ENCODE assay signal across 1 cellular context in the genomic region with DNA sequence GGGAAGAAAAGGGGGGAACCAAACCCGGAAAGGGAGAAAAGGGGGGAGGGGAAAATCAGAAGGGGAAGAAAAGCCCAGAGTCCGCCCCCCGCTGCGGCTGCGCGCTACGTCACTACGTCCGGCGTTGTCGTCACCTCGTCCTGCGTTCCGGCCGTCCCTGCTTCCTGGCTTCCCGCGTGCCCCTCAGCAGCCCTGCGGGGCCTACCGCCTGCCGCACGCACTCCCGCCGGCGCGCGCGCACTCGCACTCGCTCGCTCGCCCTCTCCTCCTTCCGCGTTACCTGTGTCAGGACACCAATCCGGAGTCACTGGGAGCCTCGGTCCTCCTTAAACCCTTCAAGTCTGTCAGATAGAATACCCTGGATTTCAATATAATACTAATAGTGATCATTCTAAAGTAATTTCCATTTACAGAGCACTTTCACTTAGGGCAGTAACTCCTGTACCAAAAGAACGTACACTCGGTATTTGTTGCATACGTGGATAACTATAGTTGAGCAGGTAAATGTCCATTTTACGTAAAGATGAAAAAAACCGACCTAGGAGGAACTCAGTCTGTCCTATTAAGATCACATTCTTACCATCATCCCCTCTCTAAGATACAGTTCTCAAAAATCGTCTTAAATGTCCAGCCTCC.
TF ChIP-seq lines count a peak whose summit lies in the region.

A gene (minus strand): TSS at position 113 of the 636 bp plus-strand sequence. CDS start 120,615 bp downstream, outside the sequence.

TF ChIP-seq in GM12878, 131 proteins besides CTCF, POLR2A, EP300 and RAD21 (continued from another document and continues in another):
- TF ChIP-seq, protein P1, sequence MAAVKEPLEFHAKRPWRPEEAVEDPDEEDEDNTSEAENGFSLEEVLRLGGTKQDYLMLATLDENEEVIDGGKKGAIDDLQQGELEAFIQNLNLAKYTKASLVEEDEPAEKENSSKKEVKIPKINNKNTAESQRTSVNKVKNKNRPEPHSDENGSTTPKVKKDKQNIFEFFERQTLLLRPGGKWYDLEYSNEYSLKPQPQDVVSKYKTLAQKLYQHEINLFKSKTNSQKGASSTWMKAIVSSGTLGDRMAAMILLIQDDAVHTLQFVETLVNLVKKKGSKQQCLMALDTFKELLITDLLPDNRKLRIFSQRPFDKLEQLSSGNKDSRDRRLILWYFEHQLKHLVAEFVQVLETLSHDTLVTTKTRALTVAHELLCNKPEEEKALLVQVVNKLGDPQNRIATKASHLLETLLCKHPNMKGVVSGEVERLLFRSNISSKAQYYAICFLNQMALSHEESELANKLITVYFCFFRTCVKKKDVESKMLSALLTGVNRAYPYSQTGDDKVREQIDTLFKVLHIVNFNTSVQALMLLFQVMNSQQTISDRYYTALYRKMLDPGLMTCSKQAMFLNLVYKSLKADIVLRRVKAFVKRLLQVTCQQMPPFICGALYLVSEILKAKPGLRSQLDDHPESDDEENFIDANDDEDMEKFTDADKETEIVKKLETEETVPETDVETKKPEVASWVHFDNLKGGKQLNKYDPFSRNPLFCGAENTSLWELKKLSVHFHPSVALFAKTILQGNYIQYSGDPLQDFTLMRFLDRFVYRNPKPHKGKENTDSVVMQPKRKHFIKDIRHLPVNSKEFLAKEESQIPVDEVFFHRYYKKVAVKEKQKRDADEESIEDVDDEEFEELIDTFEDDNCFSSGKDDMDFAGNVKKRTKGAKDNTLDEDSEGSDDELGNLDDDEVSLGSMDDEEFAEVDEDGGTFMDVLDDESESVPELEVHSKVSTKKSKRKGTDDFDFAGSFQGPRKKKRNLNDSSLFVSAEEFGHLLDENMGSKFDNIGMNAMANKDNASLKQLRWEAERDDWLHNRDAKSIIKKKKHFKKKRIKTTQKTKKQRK (IDR thresholded peaks at IDR 0.05; ENCODE audit: low read depth, low read length), result no peak
- TF ChIP-seq, protein P2, sequence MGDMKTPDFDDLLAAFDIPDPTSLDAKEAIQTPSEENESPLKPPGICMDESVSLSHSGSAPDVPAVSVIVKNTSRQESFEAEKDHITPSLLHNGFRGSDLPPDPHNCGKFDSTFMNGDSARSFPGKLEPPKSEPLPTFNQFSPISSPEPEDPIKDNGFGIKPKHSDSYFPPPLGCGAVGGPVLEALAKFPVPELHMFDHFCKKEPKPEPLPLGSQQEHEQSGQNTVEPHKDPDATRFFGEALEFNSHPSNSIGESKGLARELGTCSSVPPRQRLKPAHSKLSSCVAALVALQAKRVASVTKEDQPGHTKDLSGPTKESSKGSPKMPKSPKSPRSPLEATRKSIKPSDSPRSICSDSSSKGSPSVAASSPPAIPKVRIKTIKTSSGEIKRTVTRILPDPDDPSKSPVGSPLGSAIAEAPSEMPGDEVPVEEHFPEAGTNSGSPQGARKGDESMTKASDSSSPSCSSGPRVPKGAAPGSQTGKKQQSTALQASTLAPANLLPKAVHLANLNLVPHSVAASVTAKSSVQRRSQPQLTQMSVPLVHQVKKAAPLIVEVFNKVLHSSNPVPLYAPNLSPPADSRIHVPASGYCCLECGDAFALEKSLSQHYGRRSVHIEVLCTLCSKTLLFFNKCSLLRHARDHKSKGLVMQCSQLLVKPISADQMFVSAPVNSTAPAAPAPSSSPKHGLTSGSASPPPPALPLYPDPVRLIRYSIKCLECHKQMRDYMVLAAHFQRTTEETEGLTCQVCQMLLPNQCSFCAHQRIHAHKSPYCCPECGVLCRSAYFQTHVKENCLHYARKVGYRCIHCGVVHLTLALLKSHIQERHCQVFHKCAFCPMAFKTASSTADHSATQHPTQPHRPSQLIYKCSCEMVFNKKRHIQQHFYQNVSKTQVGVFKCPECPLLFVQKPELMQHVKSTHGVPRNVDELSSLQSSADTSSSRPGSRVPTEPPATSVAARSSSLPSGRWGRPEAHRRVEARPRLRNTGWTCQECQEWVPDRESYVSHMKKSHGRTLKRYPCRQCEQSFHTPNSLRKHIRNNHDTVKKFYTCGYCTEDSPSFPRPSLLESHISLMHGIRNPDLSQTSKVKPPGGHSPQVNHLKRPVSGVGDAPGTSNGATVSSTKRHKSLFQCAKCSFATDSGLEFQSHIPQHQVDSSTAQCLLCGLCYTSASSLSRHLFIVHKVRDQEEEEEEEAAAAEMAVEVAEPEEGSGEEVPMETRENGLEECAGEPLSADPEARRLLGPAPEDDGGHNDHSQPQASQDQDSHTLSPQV (IDR thresholded peaks at IDR 0.05), result no peak
- TF ChIP-seq, protein P3, sequence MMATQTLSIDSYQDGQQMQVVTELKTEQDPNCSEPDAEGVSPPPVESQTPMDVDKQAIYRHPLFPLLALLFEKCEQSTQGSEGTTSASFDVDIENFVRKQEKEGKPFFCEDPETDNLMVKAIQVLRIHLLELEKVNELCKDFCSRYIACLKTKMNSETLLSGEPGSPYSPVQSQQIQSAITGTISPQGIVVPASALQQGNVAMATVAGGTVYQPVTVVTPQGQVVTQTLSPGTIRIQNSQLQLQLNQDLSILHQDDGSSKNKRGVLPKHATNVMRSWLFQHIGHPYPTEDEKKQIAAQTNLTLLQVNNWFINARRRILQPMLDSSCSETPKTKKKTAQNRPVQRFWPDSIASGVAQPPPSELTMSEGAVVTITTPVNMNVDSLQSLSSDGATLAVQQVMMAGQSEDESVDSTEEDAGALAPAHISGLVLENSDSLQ (IDR thresholded peaks at IDR 0.05), result peak; percentile 72
- TF ChIP-seq CHD1 (IDR thresholded peaks at IDR 0.05; ENCODE audit: low read depth, low read length) (no peak), RB1 (IDR thresholded peaks at IDR 0.05; ENCODE audit: borderline replicate concordance) (peak; percentile 68; the same call in 1 of the 2 replicates), MXI1 (IDR thresholded peaks at IDR 0.05; ENCODE audit: low read depth, low read length) (no peak), TCF7 (IDR thresholded peaks at IDR 0.05; ENCODE audit: borderline replicate concordance) (no peak), TARDBP (IDR thresholded peaks at IDR 0.05; ENCODE audit: borderline replicate concordance) (peak; percentile 76; the same call in 1 of the 2 replicates), SMAD1 (IDR thresholded peaks at IDR 0.05; ENCODE audit: low read depth, partially characterized antibody) (peak; percentile 84), PAX5 (IDR thresholded peaks at IDR 0.05; ENCODE audit: borderline replicate concordance, low read depth, low read length) (peak; percentile 34; the same call in 1 of the 2 replicates), SUZ12 (IDR thresholded peaks at IDR 0.05; ENCODE audit: unreplicated experiment) (no peak), JUNB (IDR thresholded peaks at IDR 0.05) (no peak), YY1 (IDR thresholded peaks at IDR 0.05; ENCODE audit: low read depth, low read length) (peak; percentile 33; the same call in 1 of the 2 replicates), ZNF274 (IDR thresholded peaks at IDR 0.05; ENCODE audit: insufficient read depth, insufficient read length) (no peak), HCFC1 (IDR thresholded peaks at IDR 0.05; ENCODE audit: low read length) (peak; percentile 44), ESRRA (IDR thresholded peaks at IDR 0.05; ENCODE audit: low read length) (no peak), KDM1A (IDR thresholded peaks at IDR 0.05; ENCODE audit: borderline replicate concordance) (no peak), SP1 (IDR thresholded peaks at IDR 0.05; ENCODE audit: low read depth, low read length) (no peak), ZNF622 (IDR thresholded peaks at IDR 0.05) (no peak), BHLHE40 (IDR thresholded peaks at IDR 0.05; ENCODE audit: borderline replicate concordance in 1 of 2, low read depth in 2 of 2, low read length in 1 of 2) (peak in 1 of 2 experiments; percentile 63; a peak in 3 of 4 replicates), MEF2A (IDR thresholded peaks at IDR 0.05; ENCODE audit: insufficient read depth, low read depth, low read length) (no peak), CBFB (IDR thresholded peaks at IDR 0.05; ENCODE audit: low read depth) (no peak), LARP7 (IDR thresholded peaks at IDR 0.05) (no peak), EZH2 (IDR thresholded peaks at IDR 0.05; ENCODE audit: borderline replicate concordance, control insufficient read depth, low read depth, low read length) (no peak), ASH2L (IDR thresholded peaks at IDR 0.05; ENCODE audit: borderline replicate concordance, low read depth) (no peak), TCF12 (IDR thresholded peaks at IDR 0.05; ENCODE audit: low read depth, low read length) (0 out of 2 replicates have a peak, but pooled peaks have one; percentile 48), SUPT20H (IDR thresholded peaks at IDR 0.05; ENCODE audit: borderline replicate concordance, control insufficient read depth, low read depth, low read length) (no peak)
- TF ChIP-seq, protein P4, sequence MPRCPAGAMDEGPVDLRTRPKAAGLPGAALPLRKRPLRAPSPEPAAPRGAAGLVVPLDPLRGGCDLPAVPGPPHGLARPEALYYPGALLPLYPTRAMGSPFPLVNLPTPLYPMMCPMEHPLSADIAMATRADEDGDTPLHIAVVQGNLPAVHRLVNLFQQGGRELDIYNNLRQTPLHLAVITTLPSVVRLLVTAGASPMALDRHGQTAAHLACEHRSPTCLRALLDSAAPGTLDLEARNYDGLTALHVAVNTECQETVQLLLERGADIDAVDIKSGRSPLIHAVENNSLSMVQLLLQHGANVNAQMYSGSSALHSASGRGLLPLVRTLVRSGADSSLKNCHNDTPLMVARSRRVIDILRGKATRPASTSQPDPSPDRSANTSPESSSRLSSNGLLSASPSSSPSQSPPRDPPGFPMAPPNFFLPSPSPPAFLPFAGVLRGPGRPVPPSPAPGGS (IDR thresholded peaks at IDR 0.05; ENCODE audit: borderline replicate concordance, insufficient read depth, low read depth, low read length, poor library complexity, severe bottlenecking), result no peak
- TF ChIP-seq, protein P5, sequence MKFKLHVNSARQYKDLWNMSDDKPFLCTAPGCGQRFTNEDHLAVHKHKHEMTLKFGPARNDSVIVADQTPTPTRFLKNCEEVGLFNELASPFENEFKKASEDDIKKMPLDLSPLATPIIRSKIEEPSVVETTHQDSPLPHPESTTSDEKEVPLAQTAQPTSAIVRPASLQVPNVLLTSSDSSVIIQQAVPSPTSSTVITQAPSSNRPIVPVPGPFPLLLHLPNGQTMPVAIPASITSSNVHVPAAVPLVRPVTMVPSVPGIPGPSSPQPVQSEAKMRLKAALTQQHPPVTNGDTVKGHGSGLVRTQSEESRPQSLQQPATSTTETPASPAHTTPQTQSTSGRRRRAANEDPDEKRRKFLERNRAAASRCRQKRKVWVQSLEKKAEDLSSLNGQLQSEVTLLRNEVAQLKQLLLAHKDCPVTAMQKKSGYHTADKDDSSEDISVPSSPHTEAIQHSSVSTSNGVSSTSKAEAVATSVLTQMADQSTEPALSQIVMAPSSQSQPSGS (IDR thresholded peaks at IDR 0.05; ENCODE audit: low read length), result no peak
- TF ChIP-seq, protein P6, sequence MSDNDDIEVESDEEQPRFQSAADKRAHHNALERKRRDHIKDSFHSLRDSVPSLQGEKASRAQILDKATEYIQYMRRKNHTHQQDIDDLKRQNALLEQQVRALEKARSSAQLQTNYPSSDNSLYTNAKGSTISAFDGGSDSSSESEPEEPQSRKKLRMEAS (IDR thresholded peaks at IDR 0.05; ENCODE audit: low read depth, low read length), result peak; percentile 79; the same call in 1 of the 2 replicates
- TF ChIP-seq, protein P7, sequence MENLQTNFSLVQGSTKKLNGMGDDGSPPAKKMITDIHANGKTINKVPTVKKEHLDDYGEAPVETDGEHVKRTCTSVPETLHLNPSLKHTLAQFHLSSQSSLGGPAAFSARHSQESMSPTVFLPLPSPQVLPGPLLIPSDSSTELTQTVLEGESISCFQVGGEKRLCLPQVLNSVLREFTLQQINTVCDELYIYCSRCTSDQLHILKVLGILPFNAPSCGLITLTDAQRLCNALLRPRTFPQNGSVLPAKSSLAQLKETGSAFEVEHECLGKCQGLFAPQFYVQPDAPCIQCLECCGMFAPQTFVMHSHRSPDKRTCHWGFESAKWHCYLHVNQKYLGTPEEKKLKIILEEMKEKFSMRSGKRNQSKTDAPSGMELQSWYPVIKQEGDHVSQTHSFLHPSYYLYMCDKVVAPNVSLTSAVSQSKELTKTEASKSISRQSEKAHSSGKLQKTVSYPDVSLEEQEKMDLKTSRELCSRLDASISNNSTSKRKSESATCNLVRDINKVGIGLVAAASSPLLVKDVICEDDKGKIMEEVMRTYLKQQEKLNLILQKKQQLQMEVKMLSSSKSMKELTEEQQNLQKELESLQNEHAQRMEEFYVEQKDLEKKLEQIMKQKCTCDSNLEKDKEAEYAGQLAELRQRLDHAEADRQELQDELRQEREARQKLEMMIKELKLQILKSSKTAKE (IDR thresholded peaks at IDR 0.05; ENCODE audit: low read depth, poor library complexity, severe bottlenecking), result no peak
- TF ChIP-seq, protein P8, sequence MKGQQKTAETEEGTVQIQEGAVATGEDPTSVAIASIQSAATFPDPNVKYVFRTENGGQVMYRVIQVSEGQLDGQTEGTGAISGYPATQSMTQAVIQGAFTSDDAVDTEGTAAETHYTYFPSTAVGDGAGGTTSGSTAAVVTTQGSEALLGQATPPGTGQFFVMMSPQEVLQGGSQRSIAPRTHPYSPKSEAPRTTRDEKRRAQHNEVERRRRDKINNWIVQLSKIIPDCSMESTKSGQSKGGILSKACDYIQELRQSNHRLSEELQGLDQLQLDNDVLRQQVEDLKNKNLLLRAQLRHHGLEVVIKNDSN (IDR thresholded peaks at IDR 0.05; ENCODE audit: borderline replicate concordance, extremely low read length, insufficient read depth, low read depth, low read length), result no peak
- TF ChIP-seq, protein P9, sequence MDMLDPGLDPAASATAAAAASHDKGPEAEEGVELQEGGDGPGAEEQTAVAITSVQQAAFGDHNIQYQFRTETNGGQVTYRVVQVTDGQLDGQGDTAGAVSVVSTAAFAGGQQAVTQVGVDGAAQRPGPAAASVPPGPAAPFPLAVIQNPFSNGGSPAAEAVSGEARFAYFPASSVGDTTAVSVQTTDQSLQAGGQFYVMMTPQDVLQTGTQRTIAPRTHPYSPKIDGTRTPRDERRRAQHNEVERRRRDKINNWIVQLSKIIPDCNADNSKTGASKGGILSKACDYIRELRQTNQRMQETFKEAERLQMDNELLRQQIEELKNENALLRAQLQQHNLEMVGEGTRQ (IDR thresholded peaks at IDR 0.05; ENCODE audit: borderline replicate concordance, low read depth, low read length), result no peak
- TF ChIP-seq, protein P10, sequence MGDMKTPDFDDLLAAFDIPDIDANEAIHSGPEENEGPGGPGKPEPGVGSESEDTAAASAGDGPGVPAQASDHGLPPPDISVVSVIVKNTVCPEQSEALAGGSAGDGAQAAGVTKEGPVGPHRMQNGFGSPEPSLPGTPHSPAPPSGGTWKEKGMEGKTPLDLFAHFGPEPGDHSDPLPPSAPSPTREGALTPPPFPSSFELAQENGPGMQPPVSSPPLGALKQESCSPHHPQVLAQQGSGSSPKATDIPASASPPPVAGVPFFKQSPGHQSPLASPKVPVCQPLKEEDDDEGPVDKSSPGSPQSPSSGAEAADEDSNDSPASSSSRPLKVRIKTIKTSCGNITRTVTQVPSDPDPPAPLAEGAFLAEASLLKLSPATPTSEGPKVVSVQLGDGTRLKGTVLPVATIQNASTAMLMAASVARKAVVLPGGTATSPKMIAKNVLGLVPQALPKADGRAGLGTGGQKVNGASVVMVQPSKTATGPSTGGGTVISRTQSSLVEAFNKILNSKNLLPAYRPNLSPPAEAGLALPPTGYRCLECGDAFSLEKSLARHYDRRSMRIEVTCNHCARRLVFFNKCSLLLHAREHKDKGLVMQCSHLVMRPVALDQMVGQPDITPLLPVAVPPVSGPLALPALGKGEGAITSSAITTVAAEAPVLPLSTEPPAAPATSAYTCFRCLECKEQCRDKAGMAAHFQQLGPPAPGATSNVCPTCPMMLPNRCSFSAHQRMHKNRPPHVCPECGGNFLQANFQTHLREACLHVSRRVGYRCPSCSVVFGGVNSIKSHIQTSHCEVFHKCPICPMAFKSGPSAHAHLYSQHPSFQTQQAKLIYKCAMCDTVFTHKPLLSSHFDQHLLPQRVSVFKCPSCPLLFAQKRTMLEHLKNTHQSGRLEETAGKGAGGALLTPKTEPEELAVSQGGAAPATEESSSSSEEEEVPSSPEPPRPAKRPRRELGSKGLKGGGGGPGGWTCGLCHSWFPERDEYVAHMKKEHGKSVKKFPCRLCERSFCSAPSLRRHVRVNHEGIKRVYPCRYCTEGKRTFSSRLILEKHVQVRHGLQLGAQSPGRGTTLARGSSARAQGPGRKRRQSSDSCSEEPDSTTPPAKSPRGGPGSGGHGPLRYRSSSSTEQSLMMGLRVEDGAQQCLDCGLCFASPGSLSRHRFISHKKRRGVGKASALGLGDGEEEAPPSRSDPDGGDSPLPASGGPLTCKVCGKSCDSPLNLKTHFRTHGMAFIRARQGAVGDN (IDR thresholded peaks at IDR 0.05), result peak; percentile 98
